ENCODE assay signal across 1 cellular context in the genomic region with DNA sequence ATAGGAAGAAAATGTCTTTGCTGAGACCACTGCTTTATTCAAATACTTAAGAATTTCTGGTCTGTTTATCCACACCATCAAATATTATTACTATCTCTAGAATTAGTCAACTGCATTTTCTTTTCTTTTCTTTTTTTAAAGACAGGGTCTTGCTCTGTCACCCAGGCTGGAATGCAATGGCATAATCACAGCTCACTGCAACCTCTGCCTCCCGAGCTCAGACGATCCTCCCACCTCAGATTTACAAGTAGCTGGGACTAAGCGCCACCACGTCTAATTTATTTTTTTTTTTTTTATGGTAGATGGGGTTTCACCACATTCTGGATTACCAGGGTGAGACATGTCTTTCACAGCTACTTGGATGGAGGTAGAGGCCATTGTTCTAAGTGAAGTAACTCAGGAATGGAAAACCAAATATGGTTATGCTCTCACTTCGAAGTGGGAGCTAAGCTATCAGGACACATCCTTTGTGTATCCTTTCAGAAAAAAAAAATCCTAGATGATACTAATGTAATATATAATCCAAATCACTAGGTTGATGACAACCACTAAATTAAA.
TF ChIP-seq lines count a peak whose summit lies in the region.

No MANE protein-coding gene starts in this region.

TF ChIP-seq in GM23338, 12 proteins besides CTCF, POLR2A, EP300 and RAD21 (continued from another document):
- TF ChIP-seq, protein P1, sequence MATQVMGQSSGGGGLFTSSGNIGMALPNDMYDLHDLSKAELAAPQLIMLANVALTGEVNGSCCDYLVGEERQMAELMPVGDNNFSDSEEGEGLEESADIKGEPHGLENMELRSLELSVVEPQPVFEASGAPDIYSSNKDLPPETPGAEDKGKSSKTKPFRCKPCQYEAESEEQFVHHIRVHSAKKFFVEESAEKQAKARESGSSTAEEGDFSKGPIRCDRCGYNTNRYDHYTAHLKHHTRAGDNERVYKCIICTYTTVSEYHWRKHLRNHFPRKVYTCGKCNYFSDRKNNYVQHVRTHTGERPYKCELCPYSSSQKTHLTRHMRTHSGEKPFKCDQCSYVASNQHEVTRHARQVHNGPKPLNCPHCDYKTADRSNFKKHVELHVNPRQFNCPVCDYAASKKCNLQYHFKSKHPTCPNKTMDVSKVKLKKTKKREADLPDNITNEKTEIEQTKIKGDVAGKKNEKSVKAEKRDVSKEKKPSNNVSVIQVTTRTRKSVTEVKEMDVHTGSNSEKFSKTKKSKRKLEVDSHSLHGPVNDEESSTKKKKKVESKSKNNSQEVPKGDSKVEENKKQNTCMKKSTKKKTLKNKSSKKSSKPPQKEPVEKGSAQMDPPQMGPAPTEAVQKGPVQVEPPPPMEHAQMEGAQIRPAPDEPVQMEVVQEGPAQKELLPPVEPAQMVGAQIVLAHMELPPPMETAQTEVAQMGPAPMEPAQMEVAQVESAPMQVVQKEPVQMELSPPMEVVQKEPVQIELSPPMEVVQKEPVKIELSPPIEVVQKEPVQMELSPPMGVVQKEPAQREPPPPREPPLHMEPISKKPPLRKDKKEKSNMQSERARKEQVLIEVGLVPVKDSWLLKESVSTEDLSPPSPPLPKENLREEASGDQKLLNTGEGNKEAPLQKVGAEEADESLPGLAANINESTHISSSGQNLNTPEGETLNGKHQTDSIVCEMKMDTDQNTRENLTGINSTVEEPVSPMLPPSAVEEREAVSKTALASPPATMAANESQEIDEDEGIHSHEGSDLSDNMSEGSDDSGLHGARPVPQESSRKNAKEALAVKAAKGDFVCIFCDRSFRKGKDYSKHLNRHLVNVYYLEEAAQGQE (IDR thresholded peaks at IDR 0.05; ENCODE audit: unreplicated experiment), result no peak
- TF ChIP-seq STAT1 (IDR thresholded peaks at IDR 0.05; ENCODE audit: unreplicated experiment), result no peak
- TF ChIP-seq, protein P2, sequence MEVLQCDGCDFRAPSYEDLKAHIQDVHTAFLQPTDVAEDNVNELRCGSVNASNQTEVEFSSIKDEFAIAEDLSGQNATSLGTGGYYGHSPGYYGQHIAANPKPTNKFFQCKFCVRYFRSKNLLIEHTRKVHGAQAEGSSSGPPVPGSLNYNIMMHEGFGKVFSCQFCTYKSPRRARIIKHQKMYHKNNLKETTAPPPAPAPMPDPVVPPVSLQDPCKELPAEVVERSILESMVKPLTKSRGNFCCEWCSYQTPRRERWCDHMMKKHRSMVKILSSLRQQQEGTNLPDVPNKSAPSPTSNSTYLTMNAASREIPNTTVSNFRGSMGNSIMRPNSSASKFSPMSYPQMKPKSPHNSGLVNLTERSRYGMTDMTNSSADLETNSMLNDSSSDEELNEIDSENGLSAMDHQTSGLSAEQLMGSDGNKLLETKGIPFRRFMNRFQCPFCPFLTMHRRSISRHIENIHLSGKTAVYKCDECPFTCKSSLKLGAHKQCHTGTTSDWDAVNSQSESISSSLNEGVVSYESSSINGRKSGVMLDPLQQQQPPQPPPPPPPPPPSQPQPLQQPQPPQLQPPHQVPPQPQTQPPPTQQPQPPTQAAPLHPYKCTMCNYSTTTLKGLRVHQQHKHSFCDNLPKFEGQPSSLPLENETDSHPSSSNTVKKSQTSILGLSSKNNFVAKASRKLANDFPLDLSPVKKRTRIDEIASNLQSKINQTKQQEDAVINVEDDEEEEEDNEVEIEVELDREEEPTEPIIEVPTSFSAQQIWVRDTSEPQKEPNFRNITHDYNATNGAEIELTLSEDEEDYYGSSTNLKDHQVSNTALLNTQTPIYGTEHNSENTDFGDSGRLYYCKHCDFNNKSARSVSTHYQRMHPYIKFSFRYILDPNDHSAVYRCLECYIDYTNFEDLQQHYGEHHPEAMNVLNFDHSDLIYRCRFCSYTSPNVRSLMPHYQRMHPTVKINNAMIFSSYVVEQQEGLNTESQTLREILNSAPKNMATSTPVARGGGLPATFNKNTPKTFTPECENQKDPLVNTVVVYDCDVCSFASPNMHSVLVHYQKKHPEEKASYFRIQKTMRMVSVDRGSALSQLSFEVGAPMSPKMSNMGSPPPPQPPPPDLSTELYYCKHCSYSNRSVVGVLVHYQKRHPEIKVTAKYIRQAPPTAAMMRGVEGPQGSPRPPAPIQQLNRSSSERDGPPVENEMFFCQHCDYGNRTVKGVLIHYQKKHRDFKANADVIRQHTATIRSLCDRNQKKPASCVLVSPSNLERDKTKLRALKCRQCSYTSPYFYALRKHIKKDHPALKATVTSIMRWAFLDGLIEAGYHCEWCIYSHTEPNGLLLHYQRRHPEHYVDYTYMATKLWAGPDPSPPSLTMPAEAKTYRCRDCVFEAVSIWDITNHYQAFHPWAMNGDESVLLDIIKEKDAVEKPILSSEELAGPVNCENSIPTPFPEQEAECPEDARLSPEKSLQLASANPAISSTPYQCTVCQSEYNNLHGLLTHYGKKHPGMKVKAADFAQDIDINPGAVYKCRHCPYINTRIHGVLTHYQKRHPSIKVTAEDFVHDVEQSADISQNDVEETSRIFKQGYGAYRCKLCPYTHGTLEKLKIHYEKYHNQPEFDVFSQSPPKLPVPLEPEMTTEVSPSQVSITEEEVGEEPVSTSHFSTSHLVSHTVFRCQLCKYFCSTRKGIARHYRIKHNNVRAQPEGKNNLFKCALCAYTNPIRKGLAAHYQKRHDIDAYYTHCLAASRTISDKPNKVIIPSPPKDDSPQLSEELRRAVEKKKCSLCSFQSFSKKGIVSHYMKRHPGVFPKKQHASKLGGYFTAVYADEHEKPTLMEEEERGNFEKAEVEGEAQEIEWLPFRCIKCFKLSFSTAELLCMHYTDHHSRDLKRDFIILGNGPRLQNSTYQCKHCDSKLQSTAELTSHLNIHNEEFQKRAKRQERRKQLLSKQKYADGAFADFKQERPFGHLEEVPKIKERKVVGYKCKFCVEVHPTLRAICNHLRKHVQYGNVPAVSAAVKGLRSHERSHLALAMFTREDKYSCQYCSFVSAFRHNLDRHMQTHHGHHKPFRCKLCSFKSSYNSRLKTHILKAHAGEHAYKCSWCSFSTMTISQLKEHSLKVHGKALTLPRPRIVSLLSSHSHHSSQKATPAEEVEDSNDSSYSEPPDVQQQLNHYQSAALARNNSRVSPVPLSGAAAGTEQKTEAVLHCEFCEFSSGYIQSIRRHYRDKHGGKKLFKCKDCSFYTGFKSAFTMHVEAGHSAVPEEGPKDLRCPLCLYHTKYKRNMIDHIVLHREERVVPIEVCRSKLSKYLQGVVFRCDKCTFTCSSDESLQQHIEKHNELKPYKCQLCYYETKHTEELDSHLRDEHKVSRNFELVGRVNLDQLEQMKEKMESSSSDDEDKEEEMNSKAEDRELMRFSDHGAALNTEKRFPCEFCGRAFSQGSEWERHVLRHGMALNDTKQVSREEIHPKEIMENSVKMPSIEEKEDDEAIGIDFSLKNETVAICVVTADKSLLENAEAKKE (CRISPR knock-in tag; IDR thresholded peaks at IDR 0.05), result no peak
- TF ChIP-seq JUNB (IDR thresholded peaks at IDR 0.05; ENCODE audit: unreplicated experiment), result no peak
- TF ChIP-seq, protein P3, sequence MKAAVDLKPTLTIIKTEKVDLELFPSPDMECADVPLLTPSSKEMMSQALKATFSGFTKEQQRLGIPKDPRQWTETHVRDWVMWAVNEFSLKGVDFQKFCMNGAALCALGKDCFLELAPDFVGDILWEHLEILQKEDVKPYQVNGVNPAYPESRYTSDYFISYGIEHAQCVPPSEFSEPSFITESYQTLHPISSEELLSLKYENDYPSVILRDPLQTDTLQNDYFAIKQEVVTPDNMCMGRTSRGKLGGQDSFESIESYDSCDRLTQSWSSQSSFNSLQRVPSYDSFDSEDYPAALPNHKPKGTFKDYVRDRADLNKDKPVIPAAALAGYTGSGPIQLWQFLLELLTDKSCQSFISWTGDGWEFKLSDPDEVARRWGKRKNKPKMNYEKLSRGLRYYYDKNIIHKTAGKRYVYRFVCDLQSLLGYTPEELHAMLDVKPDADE (IDR thresholded peaks at IDR 0.05), result no peak
- no peak for TF ChIP-seq EZH2phosphoT487 (IDR thresholded peaks at IDR 0.05; ENCODE audit: unreplicated experiment)
